8 cellular contexts compared by ENCODE assay signal in genomic region chr7:140876519-140877248, GRCh38. TPM values are rescaled to one million over a fixed set of nuclear protein-coding genes. Genes with fewer than 3 reads are reported as not detected.
A peak's percentile ranks its signal among the peaks of the same experiment; 100 is the strongest.
DNase-seq lines count a peak whose midpoint lies in the region; ATAC-seq and TF ChIP-seq lines count a peak whose summit lies in the region.

No MANE protein-coding gene starts in this region.

- no peaks in the 10 kb centered on the region for H3K27me3 ChIP-seq in RWPE2 (ENCODE audit: insufficient read depth, poor library complexity, severe bottlenecking)

- TF ChIP-seq CTCF in RWPE2 (IDR thresholded peaks at IDR 0.05; ENCODE audit: poor library complexity, severe bottlenecking), result no peak
- TF ChIP-seq CTCF in osteocyte (IDR thresholded peaks at IDR 0.05), result no peak

- ATAC-seq in GM18873 (IDR thresholded peaks at IDR 0.05; ENCODE audit: low FRiP score, unreplicated experiment) (peak; percentile 78), HG02970 (IDR thresholded peaks at IDR 0.05; ENCODE audit: low FRiP score, unreplicated experiment) (peak; percentile 47), RWPE2 (ENCODE audit: low read depth) (peak; percentile 78), GM19397 (IDR thresholded peaks at IDR 0.05; ENCODE audit: unreplicated experiment) (no peak)

- intact Hi-C loops in activated T-helper 1 cell treated with anti-CD3 and anti-CD28 coated beads, Interleukin-12 subunit alpha, Interleukin-12 subunit beta, Interleukin-2, Interleukin-4 antibody, amounts not matched to agents 30 ng/mL and 10 ng/mL and 1 ng/mL, durations not matched to agents 14 hours and 24 hours and 36 hours (cut with micrococcal nuclease), result loop anchor here (1.0 kb wide), 2 partner anchors 26 to 48 kb away; partner anchors contain the start of gene BRAF
- intact Hi-C loops in activated T-helper 2 cell treated with anti-CD3 and anti-CD28 coated beads, Interferon-gamma antibody, Interleukin-2, Interleukin-4, amounts not matched to agents 10 μg/mL and 5 μg/mL and 100 μg/mL, durations not matched to agents 14 hours and 24 hours and 36 hours (cut with micrococcal nuclease), result loop anchor here (2.0 kb wide), 1 partner anchor 48 kb away; the partner anchor contains the start of gene BRAF

- H3K27me3 Mint-ChIP-seq in osteocyte (ENCODE audit: unreplicated experiment), result no peaks in the 10 kb centered on the region
- peaks cover 3% of the 10 kb centered on the region for H3K27me3 Mint-ChIP-seq in activated T-helper 1 cell treated with anti-CD3 and anti-CD28 coated beads, Interleukin-12 subunit alpha, Interleukin-12 subunit beta, Interleukin-2, Interleukin-4 antibody, amounts not matched to agents 30 ng/mL and 10 ng/mL and 1 ng/mL, durations not matched to agents 14 hours and 24 hours and 36 hours (ENCODE audit: insufficient read depth)
- no peaks in the 10 kb centered on the region for H3K27me3 Mint-ChIP-seq in activated T-helper 2 cell treated with anti-CD3 and anti-CD28 coated beads, Interferon-gamma antibody, Interleukin-2, Interleukin-4, amounts not matched to agents 10 μg/mL and 5 μg/mL and 100 μg/mL, durations not matched to agents 14 hours and 24 hours and 36 hours (ENCODE audit: low read depth)

- H3K36me3 Mint-ChIP-seq in osteocyte (ENCODE audit: unreplicated experiment), result peaks cover 5% of the 10 kb centered on the region
- H3K36me3 Mint-ChIP-seq in activated T-helper 1 cell treated with anti-CD3 and anti-CD28 coated beads, Interleukin-12 subunit alpha, Interleukin-12 subunit beta, Interleukin-2, Interleukin-4 antibody, amounts not matched to agents 30 ng/mL and 10 ng/mL and 1 ng/mL, durations not matched to agents 14 hours and 24 hours and 36 hours (ENCODE audit: low read depth), result peaks cover 12% of the 10 kb centered on the region
- peaks cover 35% of the 10 kb centered on the region for H3K36me3 Mint-ChIP-seq in activated T-helper 2 cell treated with anti-CD3 and anti-CD28 coated beads, Interferon-gamma antibody, Interleukin-2, Interleukin-4, amounts not matched to agents 10 μg/mL and 5 μg/mL and 100 μg/mL, durations not matched to agents 14 hours and 24 hours and 36 hours (ENCODE audit: low read depth)

- no peak overlapping the region for H3K4me3 Mint-ChIP-seq in osteocyte (ENCODE audit: unreplicated experiment)
- H3K4me3 Mint-ChIP-seq in activated T-helper 1 cell treated with anti-CD3 and anti-CD28 coated beads, Interleukin-12 subunit alpha, Interleukin-12 subunit beta, Interleukin-2, Interleukin-4 antibody, amounts not matched to agents 30 ng/mL and 10 ng/mL and 1 ng/mL, durations not matched to agents 14 hours and 24 hours and 36 hours, result no peak overlapping the region
- no peak overlapping the region for H3K4me3 Mint-ChIP-seq in activated T-helper 2 cell treated with anti-CD3 and anti-CD28 coated beads, Interferon-gamma antibody, Interleukin-2, Interleukin-4, amounts not matched to agents 10 μg/mL and 5 μg/mL and 100 μg/mL, durations not matched to agents 14 hours and 24 hours and 36 hours (ENCODE audit: low read depth)

- DNase-seq in RWPE2 (ENCODE audit: low spot score), result no peak
- no peak for DNase-seq in osteocyte (ENCODE audit: extremely low spot score, unreplicated experiment)
- DNase-seq in cerebellum (ENCODE audit: low spot score), result no peak
- DNase-seq in activated T-helper 1 cell treated with anti-CD3 and anti-CD28 coated beads, Interleukin-12 subunit alpha, Interleukin-12 subunit beta, Interleukin-2, Interleukin-4 antibody, amounts not matched to agents 30 ng/mL and 10 ng/mL and 1 ng/mL, durations not matched to agents 14 hours and 24 hours and 36 hours (ENCODE audit: low spot score), result no peak
- DNase-seq in activated T-helper 2 cell treated with anti-CD3 and anti-CD28 coated beads, Interferon-gamma antibody, Interleukin-2, Interleukin-4, amounts not matched to agents 10 μg/mL and 5 μg/mL and 100 μg/mL, durations not matched to agents 14 hours and 24 hours and 36 hours (ENCODE audit: low spot score), result no peak

- H3K36me3 ChIP-seq in RWPE2 (ENCODE audit: low read depth), result no peaks in the 10 kb centered on the region

- H3K4me3 ChIP-seq in RWPE2 (ENCODE audit: severe bottlenecking), result no peak overlapping the region

- peaks cover 12% of the 10 kb centered on the region for H3K4me1 ChIP-seq in RWPE2 (ENCODE audit: insufficient read depth, poor library complexity, severe bottlenecking)

- H3K27ac Mint-ChIP-seq in osteocyte (ENCODE audit: unreplicated experiment), result peak overlapping the region; percentile 47
- H3K27ac Mint-ChIP-seq in activated T-helper 1 cell treated with anti-CD3 and anti-CD28 coated beads, Interleukin-12 subunit alpha, Interleukin-12 subunit beta, Interleukin-2, Interleukin-4 antibody, amounts not matched to agents 30 ng/mL and 10 ng/mL and 1 ng/mL, durations not matched to agents 14 hours and 24 hours and 36 hours, result no peak overlapping the region
- H3K27ac Mint-ChIP-seq in activated T-helper 2 cell treated with anti-CD3 and anti-CD28 coated beads, Interferon-gamma antibody, Interleukin-2, Interleukin-4, amounts not matched to agents 10 μg/mL and 5 μg/mL and 100 μg/mL, durations not matched to agents 14 hours and 24 hours and 36 hours, result no peak overlapping the region

- H3K27ac ChIP-seq in RWPE2 (ENCODE audit: poor library complexity, severe bottlenecking), result no peak overlapping the region

- no peaks in the 10 kb centered on the region for H3K9me3 ChIP-seq in RWPE2 (ENCODE audit: severe bottlenecking)

- peaks cover 25% of the 10 kb centered on the region for H3K4me1 Mint-ChIP-seq in osteocyte (ENCODE audit: unreplicated experiment)
- peaks cover 29% of the 10 kb centered on the region for H3K4me1 Mint-ChIP-seq in activated T-helper 1 cell treated with anti-CD3 and anti-CD28 coated beads, Interleukin-12 subunit alpha, Interleukin-12 subunit beta, Interleukin-2, Interleukin-4 antibody, amounts not matched to agents 30 ng/mL and 10 ng/mL and 1 ng/mL, durations not matched to agents 14 hours and 24 hours and 36 hours (ENCODE audit: low read depth)
- peaks cover 45% of the 10 kb centered on the region for H3K4me1 Mint-ChIP-seq in activated T-helper 2 cell treated with anti-CD3 and anti-CD28 coated beads, Interferon-gamma antibody, Interleukin-2, Interleukin-4, amounts not matched to agents 10 μg/mL and 5 μg/mL and 100 μg/mL, durations not matched to agents 14 hours and 24 hours and 36 hours (ENCODE audit: low read depth)

- H3K9me3 Mint-ChIP-seq in osteocyte (ENCODE audit: unreplicated experiment), result peaks cover 14% of the 10 kb centered on the region
- H3K9me3 Mint-ChIP-seq in activated T-helper 1 cell treated with anti-CD3 and anti-CD28 coated beads, Interleukin-12 subunit alpha, Interleukin-12 subunit beta, Interleukin-2, Interleukin-4 antibody, amounts not matched to agents 30 ng/mL and 10 ng/mL and 1 ng/mL, durations not matched to agents 14 hours and 24 hours and 36 hours, result no peaks in the 10 kb centered on the region
- H3K9me3 Mint-ChIP-seq in activated T-helper 2 cell treated with anti-CD3 and anti-CD28 coated beads, Interferon-gamma antibody, Interleukin-2, Interleukin-4, amounts not matched to agents 10 μg/mL and 5 μg/mL and 100 μg/mL, durations not matched to agents 14 hours and 24 hours and 36 hours, result no peaks in the 10 kb centered on the region

RNA-seq across cellular contexts. Expression of gene BRAF, which starts 48.0 kb away (rescaled TPM):
- 24.1 and 25.8 TPM in 2 replicates for total RNA-seq in osteocyte
- 94.5 TPM for total RNA-seq in cerebellum
- total RNA-seq in activated T-helper 1 cell treated with anti-CD3 and anti-CD28 coated beads, Interleukin-12 subunit alpha, Interleukin-12 subunit beta, Interleukin-2, Interleukin-4 antibody, amounts not matched to agents 30 ng/mL and 10 ng/mL and 1 ng/mL, durations not matched to agents 14 hours and 24 hours and 36 hours, result 23.1 and 24.7 TPM in 2 replicates
- 25.6 and 25.7 TPM in 2 replicates for total RNA-seq in activated T-helper 2 cell treated with anti-CD3 and anti-CD28 coated beads, Interferon-gamma antibody, Interleukin-2, Interleukin-4, amounts not matched to agents 10 μg/mL and 5 μg/mL and 100 μg/mL, durations not matched to agents 14 hours and 24 hours and 36 hours
